ENCODE assay signal across 1 cellular context in the genomic region with DNA sequence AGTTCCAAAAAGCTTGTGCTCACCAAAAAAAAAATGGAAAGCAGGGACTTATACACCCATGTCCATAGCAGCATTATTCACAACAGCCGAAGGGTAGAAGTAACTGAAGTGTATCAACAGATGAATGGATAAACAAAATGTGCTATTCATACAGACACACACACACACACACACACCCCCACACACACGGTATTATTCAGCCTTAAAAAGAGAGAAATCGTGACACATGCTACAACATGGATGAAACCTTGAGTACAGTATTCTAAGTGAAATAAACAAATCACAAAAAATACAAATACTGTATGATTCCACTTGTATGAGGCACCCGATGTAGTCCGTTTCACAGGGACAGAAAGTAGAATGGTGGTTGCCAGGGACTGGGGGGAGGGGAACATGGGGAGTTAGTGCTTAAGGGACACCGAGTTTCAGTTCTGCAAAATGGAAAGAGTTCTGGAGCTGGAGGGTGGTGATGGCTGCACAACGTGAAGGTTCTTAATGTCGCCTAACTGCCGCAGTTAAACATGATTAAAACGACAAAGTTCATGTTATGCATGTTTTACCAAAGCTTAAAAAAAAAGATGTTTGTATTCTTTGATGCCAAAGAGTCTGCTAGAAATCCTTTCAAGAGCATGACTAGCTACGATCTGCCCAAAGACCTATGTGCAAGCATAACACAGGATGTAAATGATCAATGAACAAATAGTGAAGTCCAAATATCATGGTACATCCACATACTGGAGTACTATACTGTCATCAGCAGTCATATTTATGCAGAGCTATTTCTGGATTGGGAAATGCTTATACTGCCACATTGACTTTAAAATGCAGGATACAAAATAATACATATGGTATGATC.
A peak's percentile ranks its signal among the peaks of the same experiment; 100 is the strongest.
TF ChIP-seq lines count a peak whose summit lies in the region.

No MANE protein-coding gene starts in this region.

TF ChIP-seq in HepG2, 621 proteins besides CTCF, POLR2A, EP300 and RAD21 (continued from another document and continues in another):
- TF ChIP-seq, protein P1, sequence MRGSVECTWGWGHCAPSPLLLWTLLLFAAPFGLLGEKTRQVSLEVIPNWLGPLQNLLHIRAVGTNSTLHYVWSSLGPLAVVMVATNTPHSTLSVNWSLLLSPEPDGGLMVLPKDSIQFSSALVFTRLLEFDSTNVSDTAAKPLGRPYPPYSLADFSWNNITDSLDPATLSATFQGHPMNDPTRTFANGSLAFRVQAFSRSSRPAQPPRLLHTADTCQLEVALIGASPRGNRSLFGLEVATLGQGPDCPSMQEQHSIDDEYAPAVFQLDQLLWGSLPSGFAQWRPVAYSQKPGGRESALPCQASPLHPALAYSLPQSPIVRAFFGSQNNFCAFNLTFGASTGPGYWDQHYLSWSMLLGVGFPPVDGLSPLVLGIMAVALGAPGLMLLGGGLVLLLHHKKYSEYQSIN (CRISPR knock-in tag; IDR thresholded peaks at IDR 0.05; ENCODE audit: borderline replicate concordance), result no peak
- peak; percentile 74 for TF ChIP-seq HNF4A (CRISPR knock-in tag; IDR thresholded peaks at IDR 0.05)
- TF ChIP-seq XRCC5 (optimal IDR thresholded peaks at IDR 0.05; ENCODE audit: low read length), result no peak
- no peak for TF ChIP-seq HNRNPH1 (optimal IDR thresholded peaks at IDR 0.05; ENCODE audit: low read depth, low read length)
- no peak for TF ChIP-seq CHCHD3 (CRISPR knock-in tag; IDR thresholded peaks at IDR 0.05)
- TF ChIP-seq, protein P2, sequence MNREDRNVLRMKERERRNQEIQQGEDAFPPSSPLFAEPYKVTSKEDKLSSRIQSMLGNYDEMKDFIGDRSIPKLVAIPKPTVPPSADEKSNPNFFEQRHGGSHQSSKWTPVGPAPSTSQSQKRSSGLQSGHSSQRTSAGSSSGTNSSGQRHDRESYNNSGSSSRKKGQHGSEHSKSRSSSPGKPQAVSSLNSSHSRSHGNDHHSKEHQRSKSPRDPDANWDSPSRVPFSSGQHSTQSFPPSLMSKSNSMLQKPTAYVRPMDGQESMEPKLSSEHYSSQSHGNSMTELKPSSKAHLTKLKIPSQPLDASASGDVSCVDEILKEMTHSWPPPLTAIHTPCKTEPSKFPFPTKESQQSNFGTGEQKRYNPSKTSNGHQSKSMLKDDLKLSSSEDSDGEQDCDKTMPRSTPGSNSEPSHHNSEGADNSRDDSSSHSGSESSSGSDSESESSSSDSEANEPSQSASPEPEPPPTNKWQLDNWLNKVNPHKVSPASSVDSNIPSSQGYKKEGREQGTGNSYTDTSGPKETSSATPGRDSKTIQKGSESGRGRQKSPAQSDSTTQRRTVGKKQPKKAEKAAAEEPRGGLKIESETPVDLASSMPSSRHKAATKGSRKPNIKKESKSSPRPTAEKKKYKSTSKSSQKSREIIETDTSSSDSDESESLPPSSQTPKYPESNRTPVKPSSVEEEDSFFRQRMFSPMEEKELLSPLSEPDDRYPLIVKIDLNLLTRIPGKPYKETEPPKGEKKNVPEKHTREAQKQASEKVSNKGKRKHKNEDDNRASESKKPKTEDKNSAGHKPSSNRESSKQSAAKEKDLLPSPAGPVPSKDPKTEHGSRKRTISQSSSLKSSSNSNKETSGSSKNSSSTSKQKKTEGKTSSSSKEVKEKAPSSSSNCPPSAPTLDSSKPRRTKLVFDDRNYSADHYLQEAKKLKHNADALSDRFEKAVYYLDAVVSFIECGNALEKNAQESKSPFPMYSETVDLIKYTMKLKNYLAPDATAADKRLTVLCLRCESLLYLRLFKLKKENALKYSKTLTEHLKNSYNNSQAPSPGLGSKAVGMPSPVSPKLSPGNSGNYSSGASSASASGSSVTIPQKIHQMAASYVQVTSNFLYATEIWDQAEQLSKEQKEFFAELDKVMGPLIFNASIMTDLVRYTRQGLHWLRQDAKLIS (CRISPR knock-in tag; IDR thresholded peaks at IDR 0.05), result no peak
- no peak for TF ChIP-seq ZNF746 (CRISPR knock-in tag; IDR thresholded peaks at IDR 0.05)
- TF ChIP-seq, protein P3, sequence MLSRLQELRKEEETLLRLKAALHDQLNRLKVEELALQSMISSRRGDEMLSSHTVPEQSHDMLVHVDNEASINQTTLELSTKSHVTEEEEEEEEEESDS (CRISPR knock-in tag; IDR thresholded peaks at IDR 0.05; ENCODE audit: borderline replicate concordance), result no peak
- no peak for TF ChIP-seq ZFP41 (CRISPR knock-in tag; IDR thresholded peaks at IDR 0.05; ENCODE audit: borderline replicate concordance)
- TF ChIP-seq ZNF331 (CRISPR knock-in tag; IDR thresholded peaks at IDR 0.05), result peak; percentile 38; the same call in 1 of the 2 replicates
- no peak for TF ChIP-seq ISX (CRISPR knock-in tag; conservative IDR thresholded peaks at IDR 0.05)
- no peak for TF ChIP-seq MEF2D (CRISPR knock-in tag; IDR thresholded peaks at IDR 0.05)
- TF ChIP-seq, protein P4, sequence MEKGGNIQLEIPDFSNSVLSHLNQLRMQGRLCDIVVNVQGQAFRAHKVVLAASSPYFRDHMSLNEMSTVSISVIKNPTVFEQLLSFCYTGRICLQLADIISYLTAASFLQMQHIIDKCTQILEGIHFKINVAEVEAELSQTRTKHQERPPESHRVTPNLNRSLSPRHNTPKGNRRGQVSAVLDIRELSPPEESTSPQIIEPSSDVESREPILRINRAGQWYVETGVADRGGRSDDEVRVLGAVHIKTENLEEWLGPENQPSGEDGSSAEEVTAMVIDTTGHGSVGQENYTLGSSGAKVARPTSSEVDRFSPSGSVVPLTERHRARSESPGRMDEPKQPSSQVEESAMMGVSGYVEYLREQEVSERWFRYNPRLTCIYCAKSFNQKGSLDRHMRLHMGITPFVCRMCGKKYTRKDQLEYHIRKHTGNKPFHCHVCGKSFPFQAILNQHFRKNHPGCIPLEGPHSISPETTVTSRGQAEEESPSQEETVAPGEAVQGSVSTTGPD (CRISPR knock-in tag; IDR thresholded peaks at IDR 0.05), result 0 out of 2 replicates have a peak, but pooled peaks have one; percentile 49
- TF ChIP-seq, protein P5, sequence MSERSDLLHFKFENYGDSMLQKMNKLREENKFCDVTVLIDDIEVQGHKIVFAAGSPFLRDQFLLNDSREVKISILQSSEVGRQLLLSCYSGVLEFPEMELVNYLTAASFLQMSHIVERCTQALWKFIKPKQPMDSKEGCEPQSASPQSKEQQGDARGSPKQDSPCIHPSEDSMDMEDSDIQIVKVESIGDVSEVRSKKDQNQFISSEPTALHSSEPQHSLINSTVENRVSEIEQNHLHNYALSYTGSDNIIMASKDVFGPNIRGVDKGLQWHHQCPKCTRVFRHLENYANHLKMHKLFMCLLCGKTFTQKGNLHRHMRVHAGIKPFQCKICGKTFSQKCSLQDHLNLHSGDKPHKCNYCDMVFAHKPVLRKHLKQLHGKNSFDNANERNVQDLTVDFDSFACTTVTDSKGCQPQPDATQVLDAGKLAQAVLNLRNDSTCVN (CRISPR knock-in tag; IDR thresholded peaks at IDR 0.05; ENCODE audit: borderline replicate concordance), result no peak
- TF ChIP-seq SOX6 (IDR thresholded peaks at IDR 0.05), result no peak
- 0 out of 2 replicates have a peak, but pooled peaks have one; percentile 11 for TF ChIP-seq SOX6 (CRISPR knock-in tag; IDR thresholded peaks at IDR 0.05)
- TF ChIP-seq BCL6 (CRISPR knock-in tag; IDR thresholded peaks at IDR 0.05), result peak; percentile 33; the same call in 1 of the 2 replicates
- TF ChIP-seq ZNF143 (CRISPR knock-in tag; IDR thresholded peaks at IDR 0.05), result no peak
- TF ChIP-seq ZNF776 (CRISPR knock-in tag; IDR thresholded peaks at IDR 0.05), result no peak
- no peak for TF ChIP-seq TRIM24 (CRISPR knock-in tag; IDR thresholded peaks at IDR 0.05)
- TF ChIP-seq HNRNPUL1 (IDR thresholded peaks at IDR 0.05; ENCODE audit: low read depth, low read length), result no peak
- no peak for TF ChIP-seq ZNF883 (CRISPR knock-in tag; IDR thresholded peaks at IDR 0.05; ENCODE audit: not compliant biosample characterization)
- TF ChIP-seq U2AF2 (IDR thresholded peaks at IDR 0.05; ENCODE audit: low read depth, low read length), result no peak
- no peak for TF ChIP-seq KLF11 (CRISPR knock-in tag; IDR thresholded peaks at IDR 0.05)
- TF ChIP-seq KLF9 (CRISPR knock-in tag; IDR thresholded peaks at IDR 0.05; ENCODE audit: low read depth), result no peak
- TF ChIP-seq, protein P6, sequence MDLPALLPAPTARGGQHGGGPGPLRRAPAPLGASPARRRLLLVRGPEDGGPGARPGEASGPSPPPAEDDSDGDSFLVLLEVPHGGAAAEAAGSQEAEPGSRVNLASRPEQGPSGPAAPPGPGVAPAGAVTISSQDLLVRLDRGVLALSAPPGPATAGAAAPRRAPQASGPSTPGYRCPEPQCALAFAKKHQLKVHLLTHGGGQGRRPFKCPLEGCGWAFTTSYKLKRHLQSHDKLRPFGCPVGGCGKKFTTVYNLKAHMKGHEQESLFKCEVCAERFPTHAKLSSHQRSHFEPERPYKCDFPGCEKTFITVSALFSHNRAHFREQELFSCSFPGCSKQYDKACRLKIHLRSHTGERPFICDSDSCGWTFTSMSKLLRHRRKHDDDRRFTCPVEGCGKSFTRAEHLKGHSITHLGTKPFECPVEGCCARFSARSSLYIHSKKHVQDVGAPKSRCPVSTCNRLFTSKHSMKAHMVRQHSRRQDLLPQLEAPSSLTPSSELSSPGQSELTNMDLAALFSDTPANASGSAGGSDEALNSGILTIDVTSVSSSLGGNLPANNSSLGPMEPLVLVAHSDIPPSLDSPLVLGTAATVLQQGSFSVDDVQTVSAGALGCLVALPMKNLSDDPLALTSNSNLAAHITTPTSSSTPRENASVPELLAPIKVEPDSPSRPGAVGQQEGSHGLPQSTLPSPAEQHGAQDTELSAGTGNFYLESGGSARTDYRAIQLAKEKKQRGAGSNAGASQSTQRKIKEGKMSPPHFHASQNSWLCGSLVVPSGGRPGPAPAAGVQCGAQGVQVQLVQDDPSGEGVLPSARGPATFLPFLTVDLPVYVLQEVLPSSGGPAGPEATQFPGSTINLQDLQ (CRISPR knock-in tag; IDR thresholded peaks at IDR 0.05), result no peak
- TF ChIP-seq ZSCAN12 (CRISPR knock-in tag; IDR thresholded peaks at IDR 0.05), result no peak
- TF ChIP-seq PRMT3 (CRISPR knock-in tag; IDR thresholded peaks at IDR 0.05; ENCODE audit: borderline replicate concordance, low read depth), result no peak
- TF ChIP-seq ATAD3A (CRISPR knock-in tag; IDR thresholded peaks at IDR 0.05), result no peak
- TF ChIP-seq HDAC2 (CRISPR knock-in tag; IDR thresholded peaks at IDR 0.05), result peak; percentile 51
- TF ChIP-seq, protein P7, sequence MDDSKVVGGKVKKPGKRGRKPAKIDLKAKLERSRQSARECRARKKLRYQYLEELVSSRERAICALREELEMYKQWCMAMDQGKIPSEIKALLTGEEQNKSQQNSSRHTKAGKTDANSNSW (CRISPR knock-in tag; IDR thresholded peaks at IDR 0.05; ENCODE audit: borderline replicate concordance), result no peak
- TF ChIP-seq JARID2 (CRISPR knock-in tag; IDR thresholded peaks at IDR 0.05; ENCODE audit: insufficient replicate concordance), result no peak
- no peak for TF ChIP-seq KLF12 (CRISPR knock-in tag; IDR thresholded peaks at IDR 0.05; ENCODE audit: borderline replicate concordance)
- TF ChIP-seq, protein P8, sequence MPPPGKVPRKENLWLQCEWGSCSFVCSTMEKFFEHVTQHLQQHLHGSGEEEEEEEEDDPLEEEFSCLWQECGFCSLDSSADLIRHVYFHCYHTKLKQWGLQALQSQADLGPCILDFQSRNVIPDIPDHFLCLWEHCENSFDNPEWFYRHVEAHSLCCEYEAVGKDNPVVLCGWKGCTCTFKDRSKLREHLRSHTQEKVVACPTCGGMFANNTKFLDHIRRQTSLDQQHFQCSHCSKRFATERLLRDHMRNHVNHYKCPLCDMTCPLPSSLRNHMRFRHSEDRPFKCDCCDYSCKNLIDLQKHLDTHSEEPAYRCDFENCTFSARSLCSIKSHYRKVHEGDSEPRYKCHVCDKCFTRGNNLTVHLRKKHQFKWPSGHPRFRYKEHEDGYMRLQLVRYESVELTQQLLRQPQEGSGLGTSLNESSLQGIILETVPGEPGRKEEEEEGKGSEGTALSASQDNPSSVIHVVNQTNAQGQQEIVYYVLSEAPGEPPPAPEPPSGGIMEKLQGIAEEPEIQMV (CRISPR knock-in tag; IDR thresholded peaks at IDR 0.05; ENCODE audit: low read depth), result no peak
- no peak for TF ChIP-seq KDM3A (CRISPR knock-in tag; IDR thresholded peaks at IDR 0.05; ENCODE audit: low read depth)
- no peak for TF ChIP-seq TOE1 (CRISPR knock-in tag; IDR thresholded peaks at IDR 0.05)
- TF ChIP-seq, protein P9, sequence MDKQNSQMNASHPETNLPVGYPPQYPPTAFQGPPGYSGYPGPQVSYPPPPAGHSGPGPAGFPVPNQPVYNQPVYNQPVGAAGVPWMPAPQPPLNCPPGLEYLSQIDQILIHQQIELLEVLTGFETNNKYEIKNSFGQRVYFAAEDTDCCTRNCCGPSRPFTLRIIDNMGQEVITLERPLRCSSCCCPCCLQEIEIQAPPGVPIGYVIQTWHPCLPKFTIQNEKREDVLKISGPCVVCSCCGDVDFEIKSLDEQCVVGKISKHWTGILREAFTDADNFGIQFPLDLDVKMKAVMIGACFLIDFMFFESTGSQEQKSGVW (CRISPR knock-in tag; IDR thresholded peaks at IDR 0.05; ENCODE audit: borderline replicate concordance), result no peak
- no peak for TF ChIP-seq SMARCC2 (IDR thresholded peaks at IDR 0.05)
- peak; percentile 46; the same call in 1 of the 2 replicates for TF ChIP-seq ZBTB20 (CRISPR knock-in tag; IDR thresholded peaks at IDR 0.05; ENCODE audit: borderline replicate concordance, low read depth)
- TF ChIP-seq AHR (CRISPR knock-in tag; IDR thresholded peaks at IDR 0.05), result no peak
- TF ChIP-seq, protein P10, sequence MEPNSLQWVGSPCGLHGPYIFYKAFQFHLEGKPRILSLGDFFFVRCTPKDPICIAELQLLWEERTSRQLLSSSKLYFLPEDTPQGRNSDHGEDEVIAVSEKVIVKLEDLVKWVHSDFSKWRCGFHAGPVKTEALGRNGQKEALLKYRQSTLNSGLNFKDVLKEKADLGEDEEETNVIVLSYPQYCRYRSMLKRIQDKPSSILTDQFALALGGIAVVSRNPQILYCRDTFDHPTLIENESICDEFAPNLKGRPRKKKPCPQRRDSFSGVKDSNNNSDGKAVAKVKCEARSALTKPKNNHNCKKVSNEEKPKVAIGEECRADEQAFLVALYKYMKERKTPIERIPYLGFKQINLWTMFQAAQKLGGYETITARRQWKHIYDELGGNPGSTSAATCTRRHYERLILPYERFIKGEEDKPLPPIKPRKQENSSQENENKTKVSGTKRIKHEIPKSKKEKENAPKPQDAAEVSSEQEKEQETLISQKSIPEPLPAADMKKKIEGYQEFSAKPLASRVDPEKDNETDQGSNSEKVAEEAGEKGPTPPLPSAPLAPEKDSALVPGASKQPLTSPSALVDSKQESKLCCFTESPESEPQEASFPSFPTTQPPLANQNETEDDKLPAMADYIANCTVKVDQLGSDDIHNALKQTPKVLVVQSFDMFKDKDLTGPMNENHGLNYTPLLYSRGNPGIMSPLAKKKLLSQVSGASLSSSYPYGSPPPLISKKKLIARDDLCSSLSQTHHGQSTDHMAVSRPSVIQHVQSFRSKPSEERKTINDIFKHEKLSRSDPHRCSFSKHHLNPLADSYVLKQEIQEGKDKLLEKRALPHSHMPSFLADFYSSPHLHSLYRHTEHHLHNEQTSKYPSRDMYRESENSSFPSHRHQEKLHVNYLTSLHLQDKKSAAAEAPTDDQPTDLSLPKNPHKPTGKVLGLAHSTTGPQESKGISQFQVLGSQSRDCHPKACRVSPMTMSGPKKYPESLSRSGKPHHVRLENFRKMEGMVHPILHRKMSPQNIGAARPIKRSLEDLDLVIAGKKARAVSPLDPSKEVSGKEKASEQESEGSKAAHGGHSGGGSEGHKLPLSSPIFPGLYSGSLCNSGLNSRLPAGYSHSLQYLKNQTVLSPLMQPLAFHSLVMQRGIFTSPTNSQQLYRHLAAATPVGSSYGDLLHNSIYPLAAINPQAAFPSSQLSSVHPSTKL (CRISPR knock-in tag; IDR thresholded peaks at IDR 0.05), result peak; percentile 42
- TF ChIP-seq SPEN (CRISPR knock-in tag; IDR thresholded peaks at IDR 0.05; ENCODE audit: low read depth), result no peak
- TF ChIP-seq SRSF1 (optimal IDR thresholded peaks at IDR 0.05; ENCODE audit: low read depth, low read length), result no peak
- no peak for TF ChIP-seq ZNF317 (CRISPR knock-in tag; IDR thresholded peaks at IDR 0.05)
